In the genomic region with DNA sequence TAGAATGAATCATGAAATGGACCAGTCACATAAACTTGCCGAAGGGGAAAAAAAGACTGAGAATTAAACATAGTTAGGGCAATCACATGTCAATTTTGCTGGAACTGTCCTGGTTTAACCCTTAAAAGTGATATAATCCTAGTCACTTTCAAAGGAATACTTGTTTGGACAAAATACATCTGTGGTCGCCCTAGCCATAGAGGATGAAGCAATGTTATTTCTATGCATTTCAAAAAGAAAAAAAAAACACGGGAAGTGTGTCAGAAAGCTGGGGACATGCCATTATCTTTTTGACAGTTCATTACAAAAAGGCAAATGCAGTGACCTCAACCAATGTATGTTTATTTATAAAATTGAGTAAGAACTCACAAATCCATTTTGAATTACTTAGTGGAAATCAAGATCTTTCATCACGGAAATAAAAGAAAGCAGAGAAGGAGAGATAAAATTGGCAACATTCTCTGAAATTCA, we compare ENCODE assay signal across 2 cellular contexts.
TF ChIP-seq lines count a peak whose summit lies in the region.

No MANE protein-coding gene starts in this region.

TF ChIP-seq in IMR-90, 13 proteins besides CTCF, POLR2A, EP300 and RAD21 (continued from another document):
- TF ChIP-seq ELK1 (IDR thresholded peaks at IDR 0.05; ENCODE audit: borderline replicate concordance, low read depth, low read length) (no peak), SMC3 (IDR thresholded peaks at IDR 0.05; ENCODE audit: low read depth, low read length) (no peak), MAFK (IDR thresholded peaks at IDR 0.05; ENCODE audit: low read depth, low read length) (no peak)
- TF ChIP-seq, protein P1, sequence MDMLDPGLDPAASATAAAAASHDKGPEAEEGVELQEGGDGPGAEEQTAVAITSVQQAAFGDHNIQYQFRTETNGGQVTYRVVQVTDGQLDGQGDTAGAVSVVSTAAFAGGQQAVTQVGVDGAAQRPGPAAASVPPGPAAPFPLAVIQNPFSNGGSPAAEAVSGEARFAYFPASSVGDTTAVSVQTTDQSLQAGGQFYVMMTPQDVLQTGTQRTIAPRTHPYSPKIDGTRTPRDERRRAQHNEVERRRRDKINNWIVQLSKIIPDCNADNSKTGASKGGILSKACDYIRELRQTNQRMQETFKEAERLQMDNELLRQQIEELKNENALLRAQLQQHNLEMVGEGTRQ (IDR thresholded peaks at IDR 0.05; ENCODE audit: low read depth, low read length), result no peak
TF ChIP-seq in IMR-90: peak in this region for 0.

TF ChIP-seq in GM12891, 5 proteins besides CTCF, POLR2A, EP300 and RAD21 (continued from another document):
- TF ChIP-seq POU2F2 (IDR thresholded peaks at IDR 0.05; ENCODE audit: low read depth, low read length), result no peak
- no peak for TF ChIP-seq TAF1 (IDR thresholded peaks at IDR 0.05; ENCODE audit: low read depth, low read length)
